In the genomic region with DNA sequence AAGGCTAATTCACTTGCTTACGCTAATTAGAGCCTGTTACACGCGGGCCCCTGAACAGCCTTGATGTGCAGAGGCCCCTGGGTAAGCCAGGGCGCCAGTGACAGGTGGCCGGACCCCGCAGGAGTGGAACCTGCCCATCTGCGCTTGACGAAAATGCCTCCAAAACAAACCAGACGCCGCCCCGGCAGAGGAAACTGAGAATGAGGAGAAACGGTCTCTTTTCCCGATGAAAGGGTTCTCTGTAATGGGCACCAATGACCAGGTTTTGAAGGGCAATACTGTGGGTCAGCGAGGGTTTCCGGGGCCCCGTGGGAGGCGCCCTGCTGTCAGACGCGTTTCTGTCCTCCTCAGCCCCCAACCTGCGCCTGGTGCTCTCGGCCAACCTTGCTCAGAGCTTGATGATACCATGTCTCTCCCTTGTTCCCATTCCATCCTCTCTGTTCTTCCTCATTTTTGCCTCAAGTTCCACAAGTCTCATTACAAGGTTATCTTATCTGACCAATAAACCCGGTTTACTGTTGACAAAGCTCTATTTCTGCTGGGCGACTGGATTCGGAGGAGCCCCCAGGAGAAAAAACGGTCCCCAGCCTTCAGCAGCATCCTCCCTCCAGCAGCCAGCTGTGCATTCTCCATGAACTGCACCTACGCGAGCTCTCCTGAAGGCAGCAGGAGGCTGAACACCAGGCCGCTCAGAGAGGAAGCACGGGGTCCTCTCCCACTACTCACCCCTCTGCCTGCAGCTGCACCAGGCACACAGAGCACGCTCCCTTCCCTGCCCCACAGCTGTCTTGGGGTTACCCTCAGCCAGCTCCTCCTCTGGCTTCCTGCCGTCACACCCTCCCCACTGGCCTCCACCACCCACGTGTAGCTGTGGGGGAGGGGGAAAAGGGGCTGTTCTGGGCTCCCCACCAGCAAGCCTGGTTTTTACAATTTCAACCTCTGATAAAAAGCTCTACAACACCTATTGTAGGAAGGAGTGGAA, we compare ENCODE assay signal across 12 cellular contexts.
A peak's percentile ranks its signal among the peaks of the same experiment; 100 is the strongest.
DNase-seq lines count a peak whose midpoint lies in the region; ATAC-seq, FAIRE-seq and TF ChIP-seq lines count a peak whose summit lies in the region.
"Had no signal": no experiment of that assay in that cellular context is flagged by ENCODE, and none has a peak within 500 bp of the region (broad histone marks: within the 10 kb centered on the region; RNA-seq: fewer than 3 reads in every experiment).

No MANE protein-coding gene starts in this region.

- no peak overlapping the region for H2AFZ ChIP-seq in H1 (ENCODE audit: low read length)

- H3K9me3 Mint-ChIP-seq in activated CD4-positive, alpha-beta T cell treated with anti-CD3 and anti-CD28 coated beads, Interleukin-2, amount 10 ng/mL, durations not matched to agents 24 days and 14 days: peaks cover 26% of the 10 kb centered on the region

- H3K18ac ChIP-seq in H1 (ENCODE audit: extremely low read depth, low read length): no peak overlapping the region; the same call in 1 of the 2 replicates

- no peak overlapping the region for H2AK5ac ChIP-seq in H1 (ENCODE audit: low read depth, low read length)

- H3K36me3 ChIP-seq in RWPE2 (ENCODE audit: low read depth) (no peaks in the 10 kb centered on the region), H1 (ENCODE audit: control insufficient read depth in 2 of 4, insufficient read depth in 4 of 4, low read length in 3 of 4) (no peaks in the 10 kb centered on the region), psoas muscle (ENCODE audit: insufficient read depth in 1 of 2, low read depth in 1 of 2) (no peaks in the 10 kb centered on the region)
- H3K36me3 ChIP-seq: HAP-1 had no signal

- CTCF ChIA-PET in H1 (lab: Charles Lee; ENCODE audit: partially characterized antibody): interaction anchor here (0.6 to 2.3 kb wide), 5 partner anchors 10 to 989 kb away, joined by 3 to 7 read pairs (median 4); no protein-coding TSS in a partner anchor

- FAIRE-seq in H1 (lab: Jason Lieb, UNC): no peak

- DNase-seq in activated CD4-positive, alpha-beta T cell treated with anti-CD3 and anti-CD28 coated beads, Interleukin-2, amount 10 ng/mL, durations not matched to agents 24 days and 14 days: peak; percentile 73
- DNase-seq in activated CD4-positive, alpha-beta T cell treated with anti-CD3 and anti-CD28 coated beads, Interleukin-2, amount 50 U/mL, for 4 hours: no peak
- peak; percentile 30 for DNase-seq in RWPE2 (ENCODE audit: low spot score)
- no peak for DNase-seq in H1 (ENCODE audit: low read depth in 1 of 2, low spot score in 2 of 2)
- DNase-seq in psoas muscle: peak; percentile 7 to 32
- no peak for DNase-seq in DMS153 (lab: John Stamatoyannopoulos, UW)
- DNase-seq: endodermal cell; NCI-H510A; stimulated activated CD4-positive, alpha-beta T cell treated with anti-CD3 and anti-CD28 coated beads, Interleukin-2, amount 100 ng/mL, for 48 hours had no signal

- H3K79me2 ChIP-seq in H1 (ENCODE audit: control insufficient read depth in 1 of 2, insufficient read depth in 2 of 2, low read length in 2 of 2): peaks cover 0 to 3% of the 10 kb centered on the region in 2 experiments; a peak in 1 of 4 replicates

- H4K20me1 ChIP-seq in H1 (replicated peaks in 1 of 2; ENCODE audit: control insufficient read depth in 1 of 2, insufficient read depth in 2 of 2, low read length in 2 of 2): peaks cover 0 to 5% of the 10 kb centered on the region in 2 experiments

- H3K56ac ChIP-seq in H1 (replicated peaks; ENCODE audit: insufficient read length, low read depth, low read length): no peak overlapping the region

- H2BK12ac ChIP-seq in H1 (ENCODE audit: low read depth, low read length): no peak overlapping the region

- H4K8ac ChIP-seq in H1 (ENCODE audit: extremely low read depth, insufficient read depth, low read length): 0 out of 2 replicates have a peak overlapping the region, but pooled peaks have one; percentile 14

- H4K5ac ChIP-seq in H1 (ENCODE audit: insufficient read length, low read depth, low read length): no peak overlapping the region

- no peak for TF ChIP-seq RAD21 in H1 (IDR thresholded peaks at IDR 0.05 in 1 of 2, conservative IDR thresholded peaks at IDR 0.05 in 1 of 2; ENCODE audit: low read depth in 2 of 2, low read length in 2 of 2)

- H3K4me3 ChIP-seq in RWPE2 (ENCODE audit: severe bottlenecking) (no peak overlapping the region), H1 (ENCODE audit: extremely low read depth in 1 of 4, insufficient read depth in 2 of 4, low read depth in 3 of 4, low read length in 4 of 4) (no peak overlapping the region), psoas muscle (no peak overlapping the region)
- H3K4me3 ChIP-seq: HAP-1 had no signal

- peaks cover 14% of the 10 kb centered on the region for H3K4me1 Mint-ChIP-seq in activated CD4-positive, alpha-beta T cell treated with anti-CD3 and anti-CD28 coated beads, Interleukin-2, amount 10 ng/mL, durations not matched to agents 24 days and 14 days

- 90% methylated on average over 30 of the region's 32 CpGs; no CpG with 5 or more reads in 1 of the 2 experiments for WGBS in H1 (ENCODE audit: extremely low coverage in 1 of 2, insufficient coverage in 1 of 2, insufficient read length in 1 of 2, insufficient replicate concordance in 2 of 2, low coverage in 1 of 2, low lambda C conversion rate in 2 of 2, missing lambda C conversion rate in 1 of 2), 2 experiments
- 80 to 86% (median 80%) methylated on average over 32 of the region's 32 CpGs for WGBS in psoas muscle, 3 donors

- H3K27me3 Mint-ChIP-seq in activated CD4-positive, alpha-beta T cell treated with anti-CD3 and anti-CD28 coated beads, Interleukin-2, amount 10 ng/mL, durations not matched to agents 24 days and 14 days: peaks cover 2% of the 10 kb centered on the region

- H3K4me2 ChIP-seq in H1 (ENCODE audit: insufficient read depth in 1 of 2, low read depth in 2 of 2, low read length in 2 of 2): no peak overlapping the region

- H2BK15ac ChIP-seq in H1 (ENCODE audit: low read length): no peak overlapping the region

- H2BK5ac ChIP-seq in H1 (ENCODE audit: low read depth, low read length): no peak overlapping the region

- H3K4me1 ChIP-seq in RWPE2 (ENCODE audit: insufficient read depth, poor library complexity, severe bottlenecking) (no peaks in the 10 kb centered on the region), H1 (replicated peaks in 1 of 4; ENCODE audit: control insufficient read depth in 3 of 4, insufficient read depth in 4 of 4, low read length in 3 of 4) (peaks cover 0 to 16% (median 3%) of the 10 kb centered on the region in 4 experiments; a peak in 2 of 7 replicates), psoas muscle (no peaks in the 10 kb centered on the region)
- H3K4me1 ChIP-seq: HAP-1 had no signal

- no peaks in the 10 kb centered on the region for H3K23me2 ChIP-seq in H1 (ENCODE audit: low read depth, low read length)

- no peak overlapping the region for H3K14ac ChIP-seq in H1 (ENCODE audit: insufficient read length)

- H3K9ac ChIP-seq in H1 (replicated peaks in 1 of 4; ENCODE audit: extremely low read depth in 1 of 4, low read depth in 3 of 4, low read length in 3 of 4): no peak overlapping the region

- H3K27ac Mint-ChIP-seq in activated CD4-positive, alpha-beta T cell treated with anti-CD3 and anti-CD28 coated beads, Interleukin-2, amount 10 ng/mL, durations not matched to agents 24 days and 14 days: peak overlapping the region; percentile 13

- H2BK20ac ChIP-seq in H1 (ENCODE audit: low read length): no peak overlapping the region

- H4K91ac ChIP-seq in H1 (replicated peaks; ENCODE audit: insufficient read length, low read length): peak overlapping the region; percentile 30

- H3K27ac ChIP-seq in RWPE2 (ENCODE audit: poor library complexity, severe bottlenecking) (no peak overlapping the region), H1 (ENCODE audit: low read depth, low read length) (no peak overlapping the region), psoas muscle (no peak overlapping the region)

- ATAC-seq in RWPE2 (ENCODE audit: low read depth) (no peak), psoas muscle (no peak), GM21737 (IDR thresholded peaks at IDR 0.05; ENCODE audit: unreplicated experiment) (no peak), HG03342 (IDR thresholded peaks at IDR 0.05; ENCODE audit: unreplicated experiment) (no peak)

- no peak for TF ChIP-seq POLR2A in H1 (IDR thresholded peaks at IDR 0.05; ENCODE audit: control extremely low read depth in 1 of 2, low read depth in 2 of 2, low read length in 2 of 2)

- peaks cover 4% of the 10 kb centered on the region for H3K79me1 ChIP-seq in H1 (ENCODE audit: low read depth, low read length)

- TF ChIP-seq EP300 in H1 (IDR thresholded peaks at IDR 0.05; ENCODE audit: borderline replicate concordance in 1 of 2, low read depth in 2 of 2, low read length in 2 of 2): no peak

- no peaks in the 10 kb centered on the region for H3K27me3 ChIP-seq in RWPE2 (ENCODE audit: insufficient read depth, poor library complexity, severe bottlenecking)
- H3K27me3 ChIP-seq in H1 (replicated peaks in 1 of 4; ENCODE audit: control insufficient read depth in 3 of 4, extremely low read depth in 1 of 4, insufficient read depth in 3 of 4, low read length in 3 of 4): no peaks in the 10 kb centered on the region
- no peaks in the 10 kb centered on the region for H3K27me3 ChIP-seq in psoas muscle (ENCODE audit: insufficient read depth in 3 of 3, low read length in 2 of 3)

- H3K9me3 ChIP-seq in RWPE2 (ENCODE audit: severe bottlenecking) (peaks cover under 1% of the 10 kb centered on the region), H1 (ENCODE audit: insufficient read depth in 2 of 2, low read depth in 1 of 2, low read length in 1 of 2) (no peaks in the 10 kb centered on the region), psoas muscle (peaks cover 4% of the 10 kb centered on the region)
- H3K9me3 ChIP-seq: HAP-1 had no signal

- H3K4me3 Mint-ChIP-seq in activated CD4-positive, alpha-beta T cell treated with anti-CD3 and anti-CD28 coated beads, Interleukin-2, amount 10 ng/mL, durations not matched to agents 24 days and 14 days: no peak overlapping the region
- H3K4me3 Mint-ChIP-seq: endodermal cell had no signal

- intact Hi-C loops in activated CD4-positive, alpha-beta T cell treated with anti-CD3 and anti-CD28 coated beads, Interleukin-2, amount 10 ng/mL, durations not matched to agents 24 days and 14 days (cut with micrococcal nuclease): no loop called here
- intact Hi-C loops in psoas muscle (cut with DNase I): no loop called here

- POLR2A ChIA-PET in H1 (lab: Charles Lee; ENCODE audit: partially characterized antibody): no interaction called here

- TF ChIP-seq CTCF in RWPE2 (IDR thresholded peaks at IDR 0.05; ENCODE audit: poor library complexity, severe bottlenecking) (no peak), H1 (IDR thresholded peaks at IDR 0.05; ENCODE audit: control extremely low read depth in 1 of 3, insufficient read depth in 1 of 3, low read depth in 1 of 3, low read length in 3 of 3) (no peak), psoas muscle (IDR thresholded peaks at IDR 0.05) (no peak)

- H3K4ac ChIP-seq in H1 (replicated peaks; ENCODE audit: insufficient read length, low read depth, low read length): no peak overlapping the region

- H3K23ac ChIP-seq in H1 (ENCODE audit: insufficient read length): no peak overlapping the region

- H3K36me3 Mint-ChIP-seq in activated CD4-positive, alpha-beta T cell treated with anti-CD3 and anti-CD28 coated beads, Interleukin-2, amount 10 ng/mL, durations not matched to agents 24 days and 14 days (ENCODE audit: low read depth): peaks cover 19% of the 10 kb centered on the region

- no peak overlapping the region for H2BK120ac ChIP-seq in H1 (replicated peaks; ENCODE audit: low read depth, low read length)

Comparison
In these comparisons a context has a peak if more than half of its experiments do, and no peak if none do; other contexts are left out.
1. DNase-seq: peak in activated CD4-positive, alpha-beta T cell treated with anti-CD3 and anti-CD28 coated beads, Interleukin-2, amount 10 ng/mL, durations not matched to agents 24 days and 14 days (single experiment), RWPE2 (single experiment) and psoas muscle (2 of 2); none in activated CD4-positive, alpha-beta T cell treated with anti-CD3 and anti-CD28 coated beads, Interleukin-2, amount 50 U/mL, for 4 hours (0 of 2), H1 (0 of 2) and DMS153 (single experiment).